In the genomic region with DNA sequence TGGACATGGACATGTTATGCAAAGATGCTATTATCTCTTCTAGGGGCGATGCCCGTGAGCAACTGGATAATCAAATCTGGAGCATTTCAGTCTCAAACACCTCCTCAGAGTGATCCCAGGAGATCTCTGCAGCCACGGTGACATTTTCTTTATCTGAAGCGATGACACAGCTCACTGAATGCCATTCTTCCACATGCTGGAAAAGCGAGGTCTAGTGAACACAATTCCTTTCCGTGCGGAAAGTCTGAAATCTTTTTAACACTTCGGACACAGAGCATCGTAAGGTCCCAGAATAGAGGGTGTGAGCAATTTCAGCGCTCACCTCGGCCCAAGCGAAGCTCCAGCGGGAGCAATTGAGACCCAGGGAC, we compare ENCODE assay signal across 2 cellular contexts.
TF ChIP-seq lines count a peak whose summit lies in the region.

No MANE protein-coding gene starts in this region.

TF ChIP-seq in A549, 52 proteins besides CTCF, POLR2A, EP300 and RAD21:
- 0 out of 2 replicates have a peak, but pooled peaks have one; percentile 11 for TF ChIP-seq TP53 (CRISPR knock-in tag; IDR thresholded peaks at IDR 0.05)
- TF ChIP-seq, protein P1, sequence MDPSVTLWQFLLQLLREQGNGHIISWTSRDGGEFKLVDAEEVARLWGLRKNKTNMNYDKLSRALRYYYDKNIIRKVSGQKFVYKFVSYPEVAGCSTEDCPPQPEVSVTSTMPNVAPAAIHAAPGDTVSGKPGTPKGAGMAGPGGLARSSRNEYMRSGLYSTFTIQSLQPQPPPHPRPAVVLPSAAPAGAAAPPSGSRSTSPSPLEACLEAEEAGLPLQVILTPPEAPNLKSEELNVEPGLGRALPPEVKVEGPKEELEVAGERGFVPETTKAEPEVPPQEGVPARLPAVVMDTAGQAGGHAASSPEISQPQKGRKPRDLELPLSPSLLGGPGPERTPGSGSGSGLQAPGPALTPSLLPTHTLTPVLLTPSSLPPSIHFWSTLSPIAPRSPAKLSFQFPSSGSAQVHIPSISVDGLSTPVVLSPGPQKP (IDR thresholded peaks at IDR 0.05; ENCODE audit: low read depth, low read length) = no peak

TF ChIP-seq in GM12878, 131 proteins besides CTCF, POLR2A, EP300 and RAD21:
- no peak for TF ChIP-seq CHD1 (IDR thresholded peaks at IDR 0.05; ENCODE audit: low read depth, low read length)
- no peak for TF ChIP-seq SREBF1 (IDR thresholded peaks at IDR 0.05; ENCODE audit: low read length)
- TF ChIP-seq SMAD1 (IDR thresholded peaks at IDR 0.05; ENCODE audit: low read depth, partially characterized antibody) = no peak
- no peak for TF ChIP-seq RELA (IDR thresholded peaks at IDR 0.05; ENCODE audit: borderline replicate concordance, partially characterized antibody)
- no peak for TF ChIP-seq ZNF384 (IDR thresholded peaks at IDR 0.05; ENCODE audit: borderline replicate concordance, low read depth, low read length)
- TF ChIP-seq, protein P2, sequence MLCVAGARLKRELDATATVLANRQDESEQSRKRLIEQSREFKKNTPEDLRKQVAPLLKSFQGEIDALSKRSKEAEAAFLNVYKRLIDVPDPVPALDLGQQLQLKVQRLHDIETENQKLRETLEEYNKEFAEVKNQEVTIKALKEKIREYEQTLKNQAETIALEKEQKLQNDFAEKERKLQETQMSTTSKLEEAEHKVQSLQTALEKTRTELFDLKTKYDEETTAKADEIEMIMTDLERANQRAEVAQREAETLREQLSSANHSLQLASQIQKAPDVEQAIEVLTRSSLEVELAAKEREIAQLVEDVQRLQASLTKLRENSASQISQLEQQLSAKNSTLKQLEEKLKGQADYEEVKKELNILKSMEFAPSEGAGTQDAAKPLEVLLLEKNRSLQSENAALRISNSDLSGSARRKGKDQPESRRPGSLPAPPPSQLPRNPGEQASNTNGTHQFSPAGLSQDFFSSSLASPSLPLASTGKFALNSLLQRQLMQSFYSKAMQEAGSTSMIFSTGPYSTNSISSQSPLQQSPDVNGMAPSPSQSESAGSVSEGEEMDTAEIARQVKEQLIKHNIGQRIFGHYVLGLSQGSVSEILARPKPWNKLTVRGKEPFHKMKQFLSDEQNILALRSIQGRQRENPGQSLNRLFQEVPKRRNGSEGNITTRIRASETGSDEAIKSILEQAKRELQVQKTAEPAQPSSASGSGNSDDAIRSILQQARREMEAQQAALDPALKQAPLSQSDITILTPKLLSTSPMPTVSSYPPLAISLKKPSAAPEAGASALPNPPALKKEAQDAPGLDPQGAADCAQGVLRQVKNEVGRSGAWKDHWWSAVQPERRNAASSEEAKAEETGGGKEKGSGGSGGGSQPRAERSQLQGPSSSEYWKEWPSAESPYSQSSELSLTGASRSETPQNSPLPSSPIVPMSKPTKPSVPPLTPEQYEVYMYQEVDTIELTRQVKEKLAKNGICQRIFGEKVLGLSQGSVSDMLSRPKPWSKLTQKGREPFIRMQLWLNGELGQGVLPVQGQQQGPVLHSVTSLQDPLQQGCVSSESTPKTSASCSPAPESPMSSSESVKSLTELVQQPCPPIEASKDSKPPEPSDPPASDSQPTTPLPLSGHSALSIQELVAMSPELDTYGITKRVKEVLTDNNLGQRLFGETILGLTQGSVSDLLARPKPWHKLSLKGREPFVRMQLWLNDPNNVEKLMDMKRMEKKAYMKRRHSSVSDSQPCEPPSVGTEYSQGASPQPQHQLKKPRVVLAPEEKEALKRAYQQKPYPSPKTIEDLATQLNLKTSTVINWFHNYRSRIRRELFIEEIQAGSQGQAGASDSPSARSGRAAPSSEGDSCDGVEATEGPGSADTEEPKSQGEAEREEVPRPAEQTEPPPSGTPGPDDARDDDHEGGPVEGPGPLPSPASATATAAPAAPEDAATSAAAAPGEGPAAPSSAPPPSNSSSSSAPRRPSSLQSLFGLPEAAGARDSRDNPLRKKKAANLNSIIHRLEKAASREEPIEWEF (IDR thresholded peaks at IDR 0.05; ENCODE audit: insufficient replicate concordance, low read depth, low read length) = no peak
- no peak for TF ChIP-seq YBX1 (IDR thresholded peaks at IDR 0.05)
- no peak for TF ChIP-seq BACH1 (IDR thresholded peaks at IDR 0.05; ENCODE audit: borderline replicate concordance)
- TF ChIP-seq SPI1 (IDR thresholded peaks at IDR 0.05; ENCODE audit: borderline replicate concordance, insufficient read depth, low read depth, low read length) = no peak
- TF ChIP-seq BMI1 (IDR thresholded peaks at IDR 0.05; ENCODE audit: borderline replicate concordance) = no peak
- TF ChIP-seq FOXM1 (IDR thresholded peaks at IDR 0.05; ENCODE audit: low read depth, low read length) = no peak
- TF ChIP-seq, protein P3, sequence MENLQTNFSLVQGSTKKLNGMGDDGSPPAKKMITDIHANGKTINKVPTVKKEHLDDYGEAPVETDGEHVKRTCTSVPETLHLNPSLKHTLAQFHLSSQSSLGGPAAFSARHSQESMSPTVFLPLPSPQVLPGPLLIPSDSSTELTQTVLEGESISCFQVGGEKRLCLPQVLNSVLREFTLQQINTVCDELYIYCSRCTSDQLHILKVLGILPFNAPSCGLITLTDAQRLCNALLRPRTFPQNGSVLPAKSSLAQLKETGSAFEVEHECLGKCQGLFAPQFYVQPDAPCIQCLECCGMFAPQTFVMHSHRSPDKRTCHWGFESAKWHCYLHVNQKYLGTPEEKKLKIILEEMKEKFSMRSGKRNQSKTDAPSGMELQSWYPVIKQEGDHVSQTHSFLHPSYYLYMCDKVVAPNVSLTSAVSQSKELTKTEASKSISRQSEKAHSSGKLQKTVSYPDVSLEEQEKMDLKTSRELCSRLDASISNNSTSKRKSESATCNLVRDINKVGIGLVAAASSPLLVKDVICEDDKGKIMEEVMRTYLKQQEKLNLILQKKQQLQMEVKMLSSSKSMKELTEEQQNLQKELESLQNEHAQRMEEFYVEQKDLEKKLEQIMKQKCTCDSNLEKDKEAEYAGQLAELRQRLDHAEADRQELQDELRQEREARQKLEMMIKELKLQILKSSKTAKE (IDR thresholded peaks at IDR 0.05; ENCODE audit: low read depth, poor library complexity, severe bottlenecking) = no peak
- TF ChIP-seq MXI1 (IDR thresholded peaks at IDR 0.05; ENCODE audit: low read depth, low read length) = no peak
- TF ChIP-seq, protein P4, sequence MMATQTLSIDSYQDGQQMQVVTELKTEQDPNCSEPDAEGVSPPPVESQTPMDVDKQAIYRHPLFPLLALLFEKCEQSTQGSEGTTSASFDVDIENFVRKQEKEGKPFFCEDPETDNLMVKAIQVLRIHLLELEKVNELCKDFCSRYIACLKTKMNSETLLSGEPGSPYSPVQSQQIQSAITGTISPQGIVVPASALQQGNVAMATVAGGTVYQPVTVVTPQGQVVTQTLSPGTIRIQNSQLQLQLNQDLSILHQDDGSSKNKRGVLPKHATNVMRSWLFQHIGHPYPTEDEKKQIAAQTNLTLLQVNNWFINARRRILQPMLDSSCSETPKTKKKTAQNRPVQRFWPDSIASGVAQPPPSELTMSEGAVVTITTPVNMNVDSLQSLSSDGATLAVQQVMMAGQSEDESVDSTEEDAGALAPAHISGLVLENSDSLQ (IDR thresholded peaks at IDR 0.05) = no peak
- TF ChIP-seq RB1 (IDR thresholded peaks at IDR 0.05; ENCODE audit: borderline replicate concordance) = no peak
- TF ChIP-seq LARP7 (IDR thresholded peaks at IDR 0.05) = no peak
- TF ChIP-seq SP1 (IDR thresholded peaks at IDR 0.05; ENCODE audit: low read depth, low read length) = no peak
- TF ChIP-seq ETV6 (conservative IDR thresholded peaks at IDR 0.05 in 1 of 2, IDR thresholded peaks at IDR 0.05 in 1 of 2; ENCODE audit: borderline replicate concordance in 1 of 2, low read depth in 1 of 2) = no peak
- TF ChIP-seq ZNF622 (IDR thresholded peaks at IDR 0.05) = no peak
- TF ChIP-seq MYC (IDR thresholded peaks at IDR 0.05; ENCODE audit: insufficient read depth, insufficient read length, insufficient replicate concordance, low read length, severe bottlenecking) = no peak
